ENCODE assay signal across 24 cellular contexts in genomic region chr18:8639762-8640161, GRCh38.
"Had no signal": no experiment of that assay in that cellular context is flagged by ENCODE, and none has a peak within 500 bp of the region (broad histone marks: within the 10 kb centered on the region; RNA-seq: fewer than 3 reads in every experiment).

No MANE protein-coding gene starts in this region.

- H3K27me3 ChIP-seq: breast epithelium, Peyer's patch had no signal

- H3K4me3 ChIP-seq: breast epithelium, Peyer's patch had no signal

- H3K36me3 ChIP-seq: breast epithelium had no signal

- ATAC-seq: activated T-cell treated with anti-CD3 and anti-CD28 coated beads, Interleukin-2, amount 50 U/mL, for 72 hours had no signal

- H3K9me3 Mint-ChIP-seq: activated B cell treated with CpG ODN at 0.5 μM for 24 hours; activated CD4-positive, alpha-beta T cell treated with anti-CD3 and anti-CD28 coated beads, Interleukin-2, amount 10 ng/mL, durations not matched to agents 24 days and 14 days; activated naive CD4-positive, alpha-beta T cell treated with anti-CD3 and anti-CD28 coated beads, Interleukin-2, amount 10 ng/mL, durations not matched to agents 7 days and 5 days; activated naive CD8-positive, alpha-beta T cell treated with anti-CD3 and anti-CD28 coated beads, Interleukin-2, amount 10 ng/mL, durations not matched to agents 7 days and 5 days; activated T-cell treated with anti-CD3 and anti-CD28 coated beads, Interleukin-2, amount 50 U/mL, for 72 hours; activated T-helper 2 cell treated with anti-CD3 and anti-CD28 coated beads, Interferon-gamma antibody, Interleukin-2, Interleukin-4, amounts not matched to agents 10 μg/mL and 5 μg/mL and 100 μg/mL, durations not matched to agents 14 hours and 24 hours and 36 hours; T-helper 1 cell treated with Interleukin-12 subunit alpha and Interleukin-12 subunit beta and Interleukin-4 antibody, amounts not matched to agents 30 μg/mL and 1 μg/mL, for 36 hours had no signal

- H3K4me1 ChIP-seq: breast epithelium, Peyer's patch had no signal

- H3K27ac Mint-ChIP-seq: activated B cell treated with CpG ODN at 0.5 μM for 24 hours; activated CD4-positive, alpha-beta T cell treated with anti-CD3 and anti-CD28 coated beads, Interleukin-2, amount 10 ng/mL, durations not matched to agents 24 days and 14 days; activated naive CD4-positive, alpha-beta T cell treated with anti-CD3 and anti-CD28 coated beads, Interleukin-2, amount 10 ng/mL, durations not matched to agents 7 days and 5 days; activated naive CD8-positive, alpha-beta T cell treated with anti-CD3 and anti-CD28 coated beads, Interleukin-2, amount 10 ng/mL, durations not matched to agents 7 days and 5 days; activated T-cell treated with anti-CD3 and anti-CD28 coated beads, Interleukin-2, amount 50 U/mL, for 72 hours; activated T-helper 2 cell treated with anti-CD3 and anti-CD28 coated beads, Interferon-gamma antibody, Interleukin-2, Interleukin-4, amounts not matched to agents 10 μg/mL and 5 μg/mL and 100 μg/mL, durations not matched to agents 14 hours and 24 hours and 36 hours; T-helper 1 cell treated with Interleukin-12 subunit alpha and Interleukin-12 subunit beta and Interleukin-4 antibody, amounts not matched to agents 30 μg/mL and 1 μg/mL, for 36 hours had no signal

- H3K4me1 Mint-ChIP-seq: activated B cell treated with CpG ODN at 0.5 μM for 24 hours; activated naive CD4-positive, alpha-beta T cell treated with anti-CD3 and anti-CD28 coated beads, Interleukin-2, amount 10 ng/mL, durations not matched to agents 7 days and 5 days; activated naive CD8-positive, alpha-beta T cell treated with anti-CD3 and anti-CD28 coated beads, Interleukin-2, amount 10 ng/mL, durations not matched to agents 7 days and 5 days had no signal

- H3K27me3 Mint-ChIP-seq: activated B cell treated with CpG ODN at 0.5 μM for 24 hours; activated CD4-positive, alpha-beta T cell treated with anti-CD3 and anti-CD28 coated beads, Interleukin-2, amount 10 ng/mL, durations not matched to agents 24 days and 14 days; activated naive CD4-positive, alpha-beta T cell treated with anti-CD3 and anti-CD28 coated beads, Interleukin-2, amount 10 ng/mL, durations not matched to agents 7 days and 5 days; activated naive CD8-positive, alpha-beta T cell treated with anti-CD3 and anti-CD28 coated beads, Interleukin-2, amount 10 ng/mL, durations not matched to agents 7 days and 5 days had no signal

- H3K4me3 Mint-ChIP-seq: activated B cell treated with CpG ODN at 0.5 μM for 24 hours; activated CD4-positive, alpha-beta T cell treated with anti-CD3 and anti-CD28 coated beads, Interleukin-2, amount 10 ng/mL, durations not matched to agents 24 days and 14 days; activated naive CD4-positive, alpha-beta T cell treated with anti-CD3 and anti-CD28 coated beads, Interleukin-2, amount 10 ng/mL, durations not matched to agents 7 days and 5 days; activated naive CD8-positive, alpha-beta T cell treated with anti-CD3 and anti-CD28 coated beads, Interleukin-2, amount 10 ng/mL, durations not matched to agents 7 days and 5 days; activated T-cell treated with anti-CD3 and anti-CD28 coated beads, Interleukin-2, amount 50 U/mL, for 72 hours; T-helper 1 cell treated with Interleukin-12 subunit alpha and Interleukin-12 subunit beta and Interleukin-4 antibody, amounts not matched to agents 30 μg/mL and 1 μg/mL, for 36 hours had no signal

- H3K9me3 ChIP-seq: breast epithelium, Peyer's patch had no signal

- H3K27ac ChIP-seq: breast epithelium, Peyer's patch had no signal

- DNase-seq: activated B cell treated with CpG ODN at 0.5 μM for 24 hours; activated CD4-positive, alpha-beta T cell treated with anti-CD3 and anti-CD28 coated beads for 1 hour; activated CD4-positive, alpha-beta T cell treated with anti-CD3 and anti-CD28 coated beads, Interleukin-2, amount 10 ng/mL, durations not matched to agents 24 days and 14 days; activated CD4-positive, alpha-beta T cell treated with anti-CD3 and anti-CD28 coated beads, Interleukin-2, amount 50 U/mL, for 48 hours; activated gamma-delta T cell treated with Interleukin-2 at 50 U/mL for 16 hours; activated naive CD4-positive, alpha-beta T cell treated with anti-CD3 and anti-CD28 coated beads, Interleukin-2, amount 10 ng/mL, durations not matched to agents 7 days and 5 days; activated naive CD8-positive, alpha-beta T cell treated with anti-CD3 and anti-CD28 coated beads, Interleukin-2, amount 10 ng/mL, durations not matched to agents 7 days and 5 days; activated T-cell treated with anti-CD3 and anti-CD28 coated beads for 4 hours; activated T-cell treated with anti-CD3 and anti-CD28 coated beads, Interleukin-2, amount 50 U/mL, for 72 hours; aorta; central memory CD4-positive, alpha-beta T cell; Kasumi-1; NCI-H1105 treated with DMSO at 0.1 percent for 48 hours; NCI-H1436 treated with DMSO at 0.1 percent for 48 hours; NCI-H187; NCI-H2081; NCI-H446; NCI-H524; Peyer's patch; SHP77 treated with DMSO at 0.1 percent for 48 hours; T-helper 9 cell had no signal
